In the genomic region with DNA sequence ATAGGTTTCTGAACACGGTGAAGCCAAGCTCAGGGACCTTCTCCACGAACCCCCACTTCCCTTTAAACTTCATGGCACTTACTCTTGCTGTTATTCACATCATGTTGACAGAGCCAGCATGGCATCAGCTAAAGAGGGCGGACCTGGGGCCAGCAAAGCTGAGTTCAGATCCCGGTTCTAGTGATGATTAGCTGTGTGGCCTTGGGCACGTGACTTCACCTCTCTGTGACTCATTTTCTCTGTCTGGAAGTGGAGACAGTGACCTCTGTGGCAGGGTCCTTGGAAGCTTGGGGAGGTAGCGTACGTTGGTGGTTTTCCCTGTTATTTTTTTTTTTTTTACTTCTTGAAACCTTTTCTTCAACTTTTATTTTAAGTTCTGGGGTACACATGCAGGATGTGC, we compare ENCODE assay signal across 21 cellular contexts.
"Had no signal": no experiment of that assay in that cellular context is flagged by ENCODE, and none has a peak within 500 bp of the region (broad histone marks: within the 10 kb centered on the region; RNA-seq: fewer than 3 reads in every experiment).

No MANE protein-coding gene starts in this region.

- H3K27ac Mint-ChIP-seq: activated CD4-positive, alpha-beta memory T cell treated with anti-CD3 and anti-CD28 coated beads, Interleukin-2, amount 10 ng/mL, durations not matched to agents 7 days and 5 days; activated CD4-positive, alpha-beta T cell treated with anti-CD3 and anti-CD28 coated beads for 36 hours; activated T-cell treated with anti-CD3 and anti-CD28 coated beads, Interleukin-2, amount 50 U/mL, for 72 hours; dendritic cell treated with granulocyte-macrophage colony-stimulating factor and Interleukin-4, amounts not matched to agents 40 ng/mL and 50 ng/mL, for 4 days; effector memory CD8-positive, alpha-beta T cell; natural killer cell treated with Interleukin-12 subunit alpha and Interleukin-12 subunit beta and Interleukin-15 and Interleukin-18, amount 100 ng/mL, for 72 hours; type B pancreatic cell had no signal

- ATAC-seq: activated CD4-positive, alpha-beta T cell treated with anti-CD3 and anti-CD28 coated beads for 36 hours; activated T-cell treated with anti-CD3 and anti-CD28 coated beads, Interleukin-2, amount 50 U/mL, for 72 hours; effector memory CD8-positive, alpha-beta T cell; left colon; natural killer cell treated with Interleukin-12 subunit alpha and Interleukin-12 subunit beta and Interleukin-15 and Interleukin-18, amount 100 ng/mL, for 72 hours; sciatic nerve; stimulated activated naive CD8-positive, alpha-beta T cell treated with anti-CD3 and anti-CD28 coated beads, Interleukin-15, Interleukin-2, amounts not matched to agents 100 U/mL and 50 U/mL, for 24 hours had no signal

- H3K4me3 ChIP-seq: lung, prostate gland, suprapubic skin had no signal

- H3K36me3 ChIP-seq: prostate gland had no signal

- DNase-seq: activated CD4-positive, alpha-beta memory T cell treated with anti-CD3 and anti-CD28 coated beads, Interleukin-2, amount 10 ng/mL, durations not matched to agents 7 days and 5 days; activated CD4-positive, alpha-beta T cell treated with anti-CD3 and anti-CD28 coated beads for 36 hours; activated T-cell treated with anti-CD3 and anti-CD28 coated beads, Interleukin-2, amount 50 U/mL, for 72 hours; effector memory CD8-positive, alpha-beta T cell; erythroblast; hippocampal formation; left colon; occipital lobe; stimulated activated CD4-positive, alpha-beta T cell treated with anti-CD3 and anti-CD28 coated beads, Interleukin-12 subunit alpha, Interleukin-12 subunit beta, amount 100 ng/mL, for 4 hours; stimulated activated CD4-positive, alpha-beta T cell treated with anti-CD3 and anti-CD28 coated beads, Interleukin-2, amount 100 ng/mL, for 48 hours; stimulated activated naive CD8-positive, alpha-beta T cell treated with anti-CD3 and anti-CD28 coated beads, Interleukin-15, Interleukin-2, amounts not matched to agents 100 U/mL and 50 U/mL, for 24 hours; T1000 had no signal

- H3K27ac ChIP-seq: prostate gland, suprapubic skin, VCaP had no signal

- H3K27me3 ChIP-seq: suprapubic skin had no signal

- H3K4me1 ChIP-seq: prostate gland, suprapubic skin had no signal

- H3K36me3 Mint-ChIP-seq: natural killer cell treated with Interleukin-12 subunit alpha and Interleukin-12 subunit beta and Interleukin-15 and Interleukin-18, amount 100 ng/mL, for 72 hours had no signal

- H3K9me3 ChIP-seq: prostate gland, suprapubic skin had no signal

- H3K4me3 Mint-ChIP-seq: activated CD4-positive, alpha-beta memory T cell treated with anti-CD3 and anti-CD28 coated beads, Interleukin-2, amount 10 ng/mL, durations not matched to agents 7 days and 5 days; activated CD4-positive, alpha-beta T cell treated with anti-CD3 and anti-CD28 coated beads for 36 hours; activated T-cell treated with anti-CD3 and anti-CD28 coated beads, Interleukin-2, amount 50 U/mL, for 72 hours; central memory CD8-positive, alpha-beta T cell; dendritic cell treated with granulocyte-macrophage colony-stimulating factor and Interleukin-4, amounts not matched to agents 40 ng/mL and 50 ng/mL, for 4 days; effector memory CD8-positive, alpha-beta T cell; natural killer cell treated with Interleukin-12 subunit alpha and Interleukin-12 subunit beta and Interleukin-15 and Interleukin-18, amount 100 ng/mL, for 72 hours; type B pancreatic cell had no signal

- H3K9me3 Mint-ChIP-seq: activated CD4-positive, alpha-beta memory T cell treated with anti-CD3 and anti-CD28 coated beads, Interleukin-2, amount 10 ng/mL, durations not matched to agents 7 days and 5 days; activated T-cell treated with anti-CD3 and anti-CD28 coated beads, Interleukin-2, amount 50 U/mL, for 72 hours; central memory CD8-positive, alpha-beta T cell; dendritic cell treated with granulocyte-macrophage colony-stimulating factor and Interleukin-4, amounts not matched to agents 40 ng/mL and 50 ng/mL, for 4 days; effector memory CD8-positive, alpha-beta T cell; natural killer cell treated with Interleukin-12 subunit alpha and Interleukin-12 subunit beta and Interleukin-15 and Interleukin-18, amount 100 ng/mL, for 72 hours had no signal

- H3K27me3 Mint-ChIP-seq: activated CD4-positive, alpha-beta memory T cell treated with anti-CD3 and anti-CD28 coated beads, Interleukin-2, amount 10 ng/mL, durations not matched to agents 7 days and 5 days; dendritic cell treated with granulocyte-macrophage colony-stimulating factor and Interleukin-4, amounts not matched to agents 40 ng/mL and 50 ng/mL, for 4 days; type B pancreatic cell had no signal

- H3K4me1 Mint-ChIP-seq: activated CD4-positive, alpha-beta memory T cell treated with anti-CD3 and anti-CD28 coated beads, Interleukin-2, amount 10 ng/mL, durations not matched to agents 7 days and 5 days; activated CD4-positive, alpha-beta T cell treated with anti-CD3 and anti-CD28 coated beads for 36 hours; central memory CD8-positive, alpha-beta T cell had no signal
